Comparison of ENCODE assay signal across 21 cellular contexts in genomic region chr16:86306811-86307517, GRCh38.
DNase-seq lines count a peak whose midpoint lies in the region; ATAC-seq and TF ChIP-seq lines count a peak whose summit lies in the region.
"Had no signal": no experiment of that assay in that cellular context is flagged by ENCODE, and none has a peak within 500 bp of the region (broad histone marks: within the 10 kb centered on the region; RNA-seq: fewer than 3 reads in every experiment).

No MANE protein-coding gene starts in this region.

- no peak for TF ChIP-seq CTCF in OCI-LY7 (conservative IDR thresholded peaks at IDR 0.05; ENCODE audit: low read length)

- no peak overlapping the region for H3K9ac ChIP-seq in stomach smooth muscle (ENCODE audit: low read length in 2 of 2)

- H3K4me1 ChIP-seq in stomach smooth muscle (ENCODE audit: control insufficient read depth, insufficient read depth, low read length) (peaks cover 23% of the 10 kb centered on the region), OCI-LY7 (ENCODE audit: insufficient read depth, low read length, poor library complexity, severe bottlenecking) (no peaks in the 10 kb centered on the region)
- H3K4me1 ChIP-seq: psoas muscle had no signal

- BruUV-seq in OCI-LY7 (replicated peaks; lab: Mats Ljungman, UMichigan), result no TSS peak

- DNase-seq in activated naive CD4-positive, alpha-beta T cell treated with anti-CD3 and anti-CD28 coated beads, Interleukin-2, amount 10 ng/mL, durations not matched to agents 7 days and 5 days, result no peak
- DNase-seq in NCI-H460 (ENCODE audit: extremely low read depth, low read depth), result peak; percentile 64
- DNase-seq in fibroblast of peridontal ligament (ENCODE audit: extremely low read depth), result peak; percentile 78
- DNase-seq in OCI-M2 (lab: John Stamatoyannopoulos, UW; ENCODE audit: unreplicated experiment), result no peak
- no peak for DNase-seq in OCI-LY7 (ENCODE audit: low spot score)
- DNase-seq: activated CD4-positive, alpha-beta T cell treated with anti-CD3 and anti-CD28 coated beads, Interleukin-2, amount 50 U/mL, for 1 hour; activated naive CD8-positive, alpha-beta T cell treated with anti-CD3 and anti-CD28 coated beads, Interleukin-2, amount 50 U/mL, for 24 hours; activated T-cell treated with anti-CD3 and anti-CD28 coated beads for 4 hours; endodermal cell; immature natural killer cell; NCI-H1417 treated with DMSO at 0.1 percent for 48 hours; NCI-H446; psoas muscle; stimulated activated CD4-positive, alpha-beta T cell treated with anti-CD3 and anti-CD28 coated beads, Interleukin-15, amount 100 ng/mL, for 24 hours; stimulated activated naive CD4-positive, alpha-beta T cell treated with Interleukin-2 at 50 U/mL for 16 hours had no signal

- H3K9me3 Mint-ChIP-seq in activated naive CD4-positive, alpha-beta T cell treated with anti-CD3 and anti-CD28 coated beads, Interleukin-2, amount 50 U/mL, for 24 hours, result no peaks in the 10 kb centered on the region
- no peaks in the 10 kb centered on the region for H3K9me3 Mint-ChIP-seq in activated naive CD4-positive, alpha-beta T cell treated with anti-CD3 and anti-CD28 coated beads, Interleukin-2, amount 10 ng/mL, durations not matched to agents 7 days and 5 days
- H3K9me3 Mint-ChIP-seq: activated naive CD8-positive, alpha-beta T cell treated with anti-CD3 and anti-CD28 coated beads, Interleukin-2, amount 50 U/mL, for 24 hours; central memory CD8-positive, alpha-beta T cell; endodermal cell; immature natural killer cell; nephron had no signal

- no peaks in the 10 kb centered on the region for H4K20me1 ChIP-seq in OCI-LY7 (ENCODE audit: insufficient read depth, low read length)

- H3K79me2 ChIP-seq in OCI-LY7 (ENCODE audit: insufficient read depth, low read depth, low read length), result no peaks in the 10 kb centered on the region

- no peak overlapping the region for H2AFZ ChIP-seq in OCI-LY7 (ENCODE audit: low read length)

- H3K27ac ChIP-seq in stomach smooth muscle (ENCODE audit: low read length) (peak overlapping the region; percentile 25), OCI-LY7 (ENCODE audit: low read depth, low read length, poor library complexity, severe bottlenecking) (no peak overlapping the region)
- H3K27ac ChIP-seq: psoas muscle, SK-N-MC had no signal

- no peak overlapping the region for H3K4me3 ChIP-seq in stomach smooth muscle (ENCODE audit: low read length in 2 of 2)
- no peak overlapping the region for H3K4me3 ChIP-seq in OCI-LY7 (ENCODE audit: low read depth, low read length, poor library complexity, severe bottlenecking)
- H3K4me3 ChIP-seq: psoas muscle, SK-N-MC had no signal

- intact Hi-C loops in OCI-LY7 (cut with micrococcal nuclease; ENCODE audit: unreplicated experiment), result no loop called here

- ATAC-seq in GM21619 (IDR thresholded peaks at IDR 0.05; ENCODE audit: unreplicated experiment), result no peak
- ATAC-seq: activated naive CD8-positive, alpha-beta T cell treated with anti-CD3 and anti-CD28 coated beads, Interleukin-2, amount 50 U/mL, for 24 hours; psoas muscle had no signal

- H3K4me3 Mint-ChIP-seq in activated naive CD4-positive, alpha-beta T cell treated with anti-CD3 and anti-CD28 coated beads, Interleukin-2, amount 50 U/mL, for 24 hours, result no peak overlapping the region
- H3K4me3 Mint-ChIP-seq in activated naive CD4-positive, alpha-beta T cell treated with anti-CD3 and anti-CD28 coated beads, Interleukin-2, amount 10 ng/mL, durations not matched to agents 7 days and 5 days, result no peak overlapping the region
- H3K4me3 Mint-ChIP-seq: activated naive CD8-positive, alpha-beta T cell treated with anti-CD3 and anti-CD28 coated beads, Interleukin-2, amount 50 U/mL, for 24 hours; central memory CD8-positive, alpha-beta T cell; endodermal cell; immature natural killer cell; nephron had no signal

- peak overlapping the region; percentile 68 for H3K27ac Mint-ChIP-seq in activated naive CD4-positive, alpha-beta T cell treated with anti-CD3 and anti-CD28 coated beads, Interleukin-2, amount 50 U/mL, for 24 hours
- no peak overlapping the region for H3K27ac Mint-ChIP-seq in activated naive CD4-positive, alpha-beta T cell treated with anti-CD3 and anti-CD28 coated beads, Interleukin-2, amount 10 ng/mL, durations not matched to agents 7 days and 5 days
- H3K27ac Mint-ChIP-seq: activated naive CD8-positive, alpha-beta T cell treated with anti-CD3 and anti-CD28 coated beads, Interleukin-2, amount 50 U/mL, for 24 hours; endodermal cell; immature natural killer cell; nephron had no signal

- POLR2A ChIA-PET in OCI-LY7 (lab: Charles Lee), result no interaction called here

- H3K36me3 ChIP-seq in stomach smooth muscle (ENCODE audit: control insufficient read depth in 2 of 2, insufficient read depth in 2 of 2, low read length in 2 of 2) (no peaks in the 10 kb centered on the region), OCI-LY7 (ENCODE audit: insufficient read depth, low read length) (no peaks in the 10 kb centered on the region)

- no peaks in the 10 kb centered on the region for H3K9me3 ChIP-seq in stomach smooth muscle (ENCODE audit: control insufficient read depth in 2 of 2, low read length in 2 of 2)
- H3K9me3 ChIP-seq in OCI-LY7 (ENCODE audit: low read length), result no peaks in the 10 kb centered on the region
- H3K9me3 ChIP-seq: psoas muscle had no signal

- CTCF ChIA-PET in activated naive CD4-positive, alpha-beta T cell treated with anti-CD3 and anti-CD28 coated beads, Interleukin-2, amount 10 ng/mL, durations not matched to agents 7 days and 5 days (lab: Charles Lee), result no interaction called here
- CTCF ChIA-PET in OCI-LY7 (lab: Charles Lee; ENCODE audit: unreplicated experiment), result no interaction called here

- no peaks in the 10 kb centered on the region for H3K9me2 ChIP-seq in OCI-LY7 (ENCODE audit: insufficient read depth, low read length)

- peaks cover 8% of the 10 kb centered on the region for H3K27me3 Mint-ChIP-seq in activated naive CD4-positive, alpha-beta T cell treated with anti-CD3 and anti-CD28 coated beads, Interleukin-2, amount 50 U/mL, for 24 hours
- no peaks in the 10 kb centered on the region for H3K27me3 Mint-ChIP-seq in activated naive CD4-positive, alpha-beta T cell treated with anti-CD3 and anti-CD28 coated beads, Interleukin-2, amount 10 ng/mL, durations not matched to agents 7 days and 5 days

- no peaks in the 10 kb centered on the region for H3K27me3 ChIP-seq in stomach smooth muscle (ENCODE audit: control insufficient read depth in 1 of 2, insufficient read depth in 2 of 2, low read length in 2 of 2)

- no peaks in the 10 kb centered on the region for H3K36me3 Mint-ChIP-seq in activated naive CD4-positive, alpha-beta T cell treated with anti-CD3 and anti-CD28 coated beads, Interleukin-2, amount 50 U/mL, for 24 hours
- no peaks in the 10 kb centered on the region for H3K36me3 Mint-ChIP-seq in activated naive CD4-positive, alpha-beta T cell treated with anti-CD3 and anti-CD28 coated beads, Interleukin-2, amount 10 ng/mL, durations not matched to agents 7 days and 5 days
- H3K36me3 Mint-ChIP-seq: immature natural killer cell had no signal

- no peak overlapping the region for H3K4me2 ChIP-seq in OCI-LY7 (ENCODE audit: low read length)

- H3K4me1 Mint-ChIP-seq in activated naive CD4-positive, alpha-beta T cell treated with anti-CD3 and anti-CD28 coated beads, Interleukin-2, amount 50 U/mL, for 24 hours, result no peaks in the 10 kb centered on the region
- H3K4me1 Mint-ChIP-seq in activated naive CD4-positive, alpha-beta T cell treated with anti-CD3 and anti-CD28 coated beads, Interleukin-2, amount 10 ng/mL, durations not matched to agents 7 days and 5 days, result no peaks in the 10 kb centered on the region
- H3K4me1 Mint-ChIP-seq: activated naive CD8-positive, alpha-beta T cell treated with anti-CD3 and anti-CD28 coated beads, Interleukin-2, amount 50 U/mL, for 24 hours; central memory CD8-positive, alpha-beta T cell; immature natural killer cell had no signal

Comparison
In these comparisons a context has a peak if more than half of its experiments do, and no peak if none do; other contexts are left out.
1. DNase-seq: peak in NCI-H460 (single experiment) and fibroblast of peridontal ligament (single experiment); none in activated naive CD4-positive, alpha-beta T cell treated with anti-CD3 and anti-CD28 coated beads, Interleukin-2, amount 10 ng/mL, durations not matched to agents 7 days and 5 days (single experiment), OCI-M2 (single experiment) and OCI-LY7 (single experiment).